1 cellular context compared by ENCODE assay signal in genomic region chr20:48294942-48295341, GRCh38.
TF ChIP-seq lines count a peak whose summit lies in the region.

No MANE protein-coding gene starts in this region.

TF ChIP-seq in H1, 55 proteins besides CTCF, POLR2A, EP300 and RAD21:
- no peak for TF ChIP-seq POLR2AphosphoS5 (IDR thresholded peaks at IDR 0.05; ENCODE audit: low read depth, low read length)
- no peak for TF ChIP-seq CTBP2 (IDR thresholded peaks at IDR 0.05; ENCODE audit: borderline replicate concordance, insufficient read depth, insufficient read length, low read length)
- TF ChIP-seq CBX8 (IDR thresholded peaks at IDR 0.05; ENCODE audit: borderline replicate concordance, low read depth, low read length): no peak
- no peak for TF ChIP-seq HDAC6 (IDR thresholded peaks at IDR 0.05; ENCODE audit: low read depth, low read length)
- TF ChIP-seq BRCA1 (IDR thresholded peaks at IDR 0.05; ENCODE audit: low read depth, low read length): no peak
- no peak for TF ChIP-seq SAP30 (IDR thresholded peaks at IDR 0.05; ENCODE audit: insufficient read depth, insufficient replicate concordance, low read length)
- TF ChIP-seq CHD2 (IDR thresholded peaks at IDR 0.05; ENCODE audit: low read length): no peak
